14 cellular contexts compared by ENCODE assay signal in genomic region chr4:94036964-94037363, GRCh38.
DNase-seq lines count a peak whose midpoint lies in the region; ATAC-seq and TF ChIP-seq lines count a peak whose summit lies in the region.
"Had no signal": no experiment of that assay in that cellular context is flagged by ENCODE, and none has a peak within 500 bp of the region (broad histone marks: within the 10 kb centered on the region; RNA-seq: fewer than 3 reads in every experiment).

No MANE protein-coding gene starts in this region.

- WGBS in smooth muscle cell (ENCODE audit: low lambda C conversion rate): 61% methylated on average over 2 of the region's 2 CpGs

- no peaks in the 10 kb centered on the region for H3K27me3 ChIP-seq in smooth muscle cell (ENCODE audit: low read depth)
- H3K27me3 ChIP-seq: esophagus muscularis mucosa, MG63 had no signal

- H3K27ac ChIP-seq in smooth muscle cell (ENCODE audit: low read depth): no peak overlapping the region
- H3K27ac ChIP-seq: esophagus muscularis mucosa, parathyroid adenoma had no signal

- ATAC-seq in GM21447 (IDR thresholded peaks at IDR 0.05; ENCODE audit: unreplicated experiment): peak; percentile 86
- peak; percentile 87 for ATAC-seq in HG03378 (IDR thresholded peaks at IDR 0.05; ENCODE audit: unreplicated experiment)
- no peak for ATAC-seq in HG03139 (IDR thresholded peaks at IDR 0.05; ENCODE audit: unreplicated experiment)
- ATAC-seq in HG03196 (IDR thresholded peaks at IDR 0.05; ENCODE audit: unreplicated experiment): no peak
- no peak for ATAC-seq in mucosa of descending colon

- H2AFZ ChIP-seq in smooth muscle cell (ENCODE audit: low read depth): no peak overlapping the region
- H2AFZ ChIP-seq: parathyroid adenoma had no signal

- peak; percentile 41 for DNase-seq in GM12865 (ENCODE audit: low read depth)
- DNase-seq in epithelial cell of esophagus (ENCODE audit: low read depth): peak; percentile 4
- DNase-seq in smooth muscle cell (lab: John Stamatoyannopoulos, UW; ENCODE audit: unreplicated experiment): no peak
- no peak for DNase-seq in mucosa of descending colon
- DNase-seq: cerebellar nuclear complex; mammary epithelial cell; MG63; stimulated activated CD8-positive, alpha-beta memory T cell treated with anti-CD3 and anti-CD28 coated beads, Interleukin-4, amount 100 ng/mL, for 48 hours had no signal

- H3K4me1 ChIP-seq in smooth muscle cell (ENCODE audit: low read depth): no peaks in the 10 kb centered on the region
- H3K4me1 ChIP-seq in mucosa of descending colon (ENCODE audit: low read depth): no peaks in the 10 kb centered on the region
- H3K4me1 ChIP-seq: esophagus muscularis mucosa, parathyroid adenoma had no signal

- H3K9ac ChIP-seq in smooth muscle cell (ENCODE audit: low read depth): no peak overlapping the region
- H3K9ac ChIP-seq: parathyroid adenoma had no signal

- no peak overlapping the region for H3K4me3 ChIP-seq in GM12865 (ENCODE audit: low read depth, low read length)
- no peak overlapping the region for H3K4me3 ChIP-seq in epithelial cell of esophagus (ENCODE audit: low read length)
- no peak overlapping the region for H3K4me3 ChIP-seq in smooth muscle cell
- H3K4me3 ChIP-seq in mucosa of descending colon: no peak overlapping the region
- H3K4me3 ChIP-seq: esophagus muscularis mucosa, MG63 had no signal

- intact Hi-C loops in mucosa of descending colon (cut with DNase I, micrococcal nuclease): no loop called here

- H3K4me2 ChIP-seq in smooth muscle cell: no peak overlapping the region

- no peaks in the 10 kb centered on the region for H3K9me3 ChIP-seq in smooth muscle cell (replicated peaks; ENCODE audit: low read depth)
- no peaks in the 10 kb centered on the region for H3K9me3 ChIP-seq in mucosa of descending colon
- H3K9me3 ChIP-seq: esophagus muscularis mucosa, MG63 had no signal

- TF ChIP-seq CTCF in GM12865 (IDR thresholded peaks at IDR 0.05; ENCODE audit: insufficient read depth, low read depth, low read length, missing control alignments): no peak
- TF ChIP-seq CTCF in epithelial cell of esophagus (IDR thresholded peaks at IDR 0.05; ENCODE audit: insufficient read depth, low read depth, low read length, missing control alignments): no peak
- no peak for TF ChIP-seq CTCF in smooth muscle cell (IDR thresholded peaks at IDR 0.05; ENCODE audit: borderline replicate concordance, insufficient read depth, poor library complexity, severe bottlenecking)
- no peak for TF ChIP-seq CTCF in mucosa of descending colon (IDR thresholded peaks at IDR 0.05)

- H3K36me3 ChIP-seq in smooth muscle cell (ENCODE audit: low read depth) (no peaks in the 10 kb centered on the region), mucosa of descending colon (ENCODE audit: low read depth) (no peaks in the 10 kb centered on the region)
- H3K36me3 ChIP-seq: esophagus muscularis mucosa, MG63 had no signal

- no peaks in the 10 kb centered on the region for H3K79me2 ChIP-seq in smooth muscle cell (ENCODE audit: low read depth)
- H3K79me2 ChIP-seq: parathyroid adenoma had no signal

- H4K20me1 ChIP-seq in smooth muscle cell (ENCODE audit: low read depth): no peaks in the 10 kb centered on the region

- no peaks in the 10 kb centered on the region for H3F3A ChIP-seq in smooth muscle cell (ENCODE audit: low read depth)

Comparison
In these comparisons a context has a peak if more than half of its experiments do, and no peak if none do; other contexts are left out.
1. DNase-seq: peak in GM12865 (single experiment) and epithelial cell of esophagus (single experiment); none in smooth muscle cell (single experiment) and mucosa of descending colon (0 of 3).
2. ATAC-seq: peak in GM21447 (single experiment) and HG03378 (single experiment); none in HG03139 (single experiment), HG03196 (single experiment) and mucosa of descending colon (single experiment).